In genomic region chr1:1356796-1357401, GRCh38 we compare ENCODE assay signal across 9 cellular contexts. TPM values are rescaled to one million over a fixed set of nuclear protein-coding genes. Genes with fewer than 3 reads are reported as not detected.
A peak's percentile ranks its signal among the peaks of the same experiment; 100 is the strongest.
DNase-seq lines count a peak whose midpoint lies in the region; ATAC-seq and TF ChIP-seq lines count a peak whose summit lies in the region.
"Had no signal": no experiment of that assay in that cellular context is flagged by ENCODE, and none has a peak within 500 bp of the region (broad histone marks: within the 10 kb centered on the region; RNA-seq: fewer than 3 reads in every experiment).

No MANE protein-coding gene starts in this region.

- TF ChIP-seq CTCF in lower leg skin (IDR thresholded peaks at IDR 0.05) (no peak), type B pancreatic cell (conservative IDR thresholded peaks at IDR 0.05) (no peak)

- no peaks in the 10 kb centered on the region for H3K36me3 Mint-ChIP-seq in type B pancreatic cell

- peak overlapping the region; percentile 78 for H3K27ac Mint-ChIP-seq in type B pancreatic cell
- H3K27ac Mint-ChIP-seq: activated B cell treated with CpG ODN at 0.5 μM for 24 hours had no signal

- intact Hi-C loops in lower leg skin (cut with DNase I; ENCODE audit: low total_unique reads): no loop called here

- ATAC-seq in GM21619 (IDR thresholded peaks at IDR 0.05; ENCODE audit: unreplicated experiment): no peak

- peaks cover 21% of the 10 kb centered on the region for H3K4me1 Mint-ChIP-seq in type B pancreatic cell (ENCODE audit: unreplicated experiment)

- no peaks in the 10 kb centered on the region for H3K9me3 Mint-ChIP-seq in type B pancreatic cell
- H3K9me3 Mint-ChIP-seq: activated B cell treated with CpG ODN at 0.5 μM for 24 hours had no signal

- peak overlapping the region; percentile 36 for H3K4me3 ChIP-seq in lower leg skin (ENCODE audit: low read depth, poor library complexity, severe bottlenecking)

- no peak for TF ChIP-seq POLR2A in lower leg skin (IDR thresholded peaks at IDR 0.05)

- peak overlapping the region; percentile 86 for H3K4me3 Mint-ChIP-seq in type B pancreatic cell

- DNase-seq in NCI-H2196 (lab: John Stamatoyannopoulos, UW; ENCODE audit: unreplicated experiment) (peak; percentile 20), NCI-H2196 treated with DMSO at 0.1 percent for 48 hours (lab: John Stamatoyannopoulos, UW; ENCODE audit: unreplicated experiment) (no peak), lower leg skin (ENCODE audit: low spot score in 2 of 2) (no peak), type B pancreatic cell (ENCODE audit: extremely low spot score, unreplicated experiment) (no peak)
- DNase-seq in NK-92 treated with Interleukin-12 subunit alpha and Interleukin-12 subunit beta, amount 100 ng/mL, for 24 hours (lab: John Stamatoyannopoulos, UW): no peak
- DNase-seq: activated B cell treated with CpG ODN at 0.5 μM for 24 hours; effector CD8-positive, alpha-beta T cell; NCI-H187 treated with DMSO at 0.1 percent for 48 hours had no signal

- peaks cover 8% of the 10 kb centered on the region for H3K27me3 Mint-ChIP-seq in type B pancreatic cell

- WGBS in lower leg skin, 2 donors: 51 to 53% methylated on average over 13 to 21 of the region's 26 CpGs

RNA-seq across cellular contexts. Expression of gene MXRA8, which starts 1.5 kb away (rescaled TPM):
- 10 to 100 TPM; 34.1 to 76.1 (median 35.9) TPM for total RNA-seq in lower leg skin
- total RNA-seq in type B pancreatic cell (ENCODE audit: low replicate concordance): 17.6 and 78.1 TPM in 2 replicates

RNA-seq across cellular contexts. Expression of gene DVL1, which starts 7.7 kb away (rescaled TPM):
- total RNA-seq in lower leg skin (100 to 1,000 TPM in 3 of 4 donors, 10 to 100 TPM in 1; 92.0 to 163 (median 113) TPM), type B pancreatic cell (ENCODE audit: low replicate concordance) (62.8 and 63.5 TPM in 2 replicates)

RNA-seq across cellular contexts. Expression of gene AURKAIP1, which starts 18.1 kb away (rescaled TPM):
- total RNA-seq in lower leg skin (100 to 1,000 TPM in 3 of 4 donors, 10 to 100 TPM in 1; 97.3 to 140 (median 114) TPM), type B pancreatic cell (ENCODE audit: low replicate concordance) (122 and 143 TPM in 2 replicates)

RNA-seq across cellular contexts. Expression of gene TAS1R3, which starts 25.8 kb away (rescaled TPM):
- 1 to 10 TPM in 2 of 4 donors, under 1 TPM in 2; 0.38 to 1.4 (median 0.79) TPM for total RNA-seq in lower leg skin
- 0.83 and 0.89 TPM in 2 replicates for total RNA-seq in type B pancreatic cell (ENCODE audit: low replicate concordance)

RNA-seq across cellular contexts. Expression of gene CPTP, which starts 32.3 kb away (rescaled TPM):
- total RNA-seq in lower leg skin (10 to 100 TPM; 51.0 to 62.9 (median 57.4) TPM), type B pancreatic cell (ENCODE audit: low replicate concordance) (24.2 and 28.5 TPM in 2 replicates)
